ENCODE assay signal across 1 cellular context in the genomic region with DNA sequence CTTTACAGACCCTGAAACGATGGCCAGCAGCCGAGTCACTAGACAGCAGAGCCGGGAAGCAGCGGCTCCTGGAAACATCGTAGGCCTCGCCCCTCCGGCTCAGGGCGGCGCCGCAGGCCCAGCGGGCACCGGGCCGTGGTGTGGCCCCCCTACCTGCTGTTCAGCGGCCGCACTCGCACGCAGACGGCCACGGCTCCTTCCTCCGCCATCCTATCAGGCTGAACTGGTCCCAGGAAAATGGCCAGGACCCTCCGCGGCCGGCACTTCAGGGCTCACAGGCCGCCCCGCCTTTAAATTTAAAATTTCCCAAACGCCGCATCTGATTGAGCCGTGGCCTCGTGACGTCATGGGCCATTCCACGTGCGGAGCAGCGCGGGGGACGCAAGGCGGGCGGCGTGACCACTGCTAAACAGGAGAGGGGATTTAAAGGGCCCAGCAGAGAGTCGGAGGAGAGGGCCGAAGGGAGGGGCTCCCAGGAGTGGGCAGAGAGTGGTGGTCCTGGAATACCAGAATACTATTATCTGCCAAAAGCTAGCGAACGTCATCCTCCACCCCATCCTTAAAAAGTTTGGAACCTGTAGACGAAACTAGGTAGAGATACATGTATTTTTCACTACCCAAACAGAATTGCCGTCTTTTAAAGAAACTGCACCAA.
TF ChIP-seq lines count a peak whose summit lies in the region.

A gene with protein sequence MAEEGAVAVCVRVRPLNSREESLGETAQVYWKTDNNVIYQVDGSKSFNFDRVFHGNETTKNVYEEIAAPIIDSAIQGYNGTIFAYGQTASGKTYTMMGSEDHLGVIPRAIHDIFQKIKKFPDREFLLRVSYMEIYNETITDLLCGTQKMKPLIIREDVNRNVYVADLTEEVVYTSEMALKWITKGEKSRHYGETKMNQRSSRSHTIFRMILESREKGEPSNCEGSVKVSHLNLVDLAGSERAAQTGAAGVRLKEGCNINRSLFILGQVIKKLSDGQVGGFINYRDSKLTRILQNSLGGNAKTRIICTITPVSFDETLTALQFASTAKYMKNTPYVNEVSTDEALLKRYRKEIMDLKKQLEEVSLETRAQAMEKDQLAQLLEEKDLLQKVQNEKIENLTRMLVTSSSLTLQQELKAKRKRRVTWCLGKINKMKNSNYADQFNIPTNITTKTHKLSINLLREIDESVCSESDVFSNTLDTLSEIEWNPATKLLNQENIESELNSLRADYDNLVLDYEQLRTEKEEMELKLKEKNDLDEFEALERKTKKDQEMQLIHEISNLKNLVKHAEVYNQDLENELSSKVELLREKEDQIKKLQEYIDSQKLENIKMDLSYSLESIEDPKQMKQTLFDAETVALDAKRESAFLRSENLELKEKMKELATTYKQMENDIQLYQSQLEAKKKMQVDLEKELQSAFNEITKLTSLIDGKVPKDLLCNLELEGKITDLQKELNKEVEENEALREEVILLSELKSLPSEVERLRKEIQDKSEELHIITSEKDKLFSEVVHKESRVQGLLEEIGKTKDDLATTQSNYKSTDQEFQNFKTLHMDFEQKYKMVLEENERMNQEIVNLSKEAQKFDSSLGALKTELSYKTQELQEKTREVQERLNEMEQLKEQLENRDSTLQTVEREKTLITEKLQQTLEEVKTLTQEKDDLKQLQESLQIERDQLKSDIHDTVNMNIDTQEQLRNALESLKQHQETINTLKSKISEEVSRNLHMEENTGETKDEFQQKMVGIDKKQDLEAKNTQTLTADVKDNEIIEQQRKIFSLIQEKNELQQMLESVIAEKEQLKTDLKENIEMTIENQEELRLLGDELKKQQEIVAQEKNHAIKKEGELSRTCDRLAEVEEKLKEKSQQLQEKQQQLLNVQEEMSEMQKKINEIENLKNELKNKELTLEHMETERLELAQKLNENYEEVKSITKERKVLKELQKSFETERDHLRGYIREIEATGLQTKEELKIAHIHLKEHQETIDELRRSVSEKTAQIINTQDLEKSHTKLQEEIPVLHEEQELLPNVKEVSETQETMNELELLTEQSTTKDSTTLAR (N-terminal part only) (minus strand): TSS at position 233 of the 655 bp plus-strand sequence. CDS start 24 bp downstream, at position 209.

TF ChIP-seq in HEK293T, 16 proteins besides CTCF, POLR2A, EP300 and RAD21 (continued from another document):
- no peak for TF ChIP-seq ELF4 (IDR thresholded peaks at IDR 0.05)
- no peak for TF ChIP-seq NFRKB (IDR thresholded peaks at IDR 0.05)
